Comparison of ENCODE assay signal across 8 cellular contexts in genomic region chr1:234862944-234863515, GRCh38.
DNase-seq lines count a peak whose midpoint lies in the region; ATAC-seq, FAIRE-seq and TF ChIP-seq lines count a peak whose summit lies in the region.

No MANE protein-coding gene starts in this region.

- FAIRE-seq in kidney (lab: Jason Lieb, UNC): no peak

- H4K20me1 ChIP-seq in mammary epithelial cell (ENCODE audit: insufficient read depth, low read length): no peaks in the 10 kb centered on the region
- H4K20me1 ChIP-seq in OCI-LY7 (ENCODE audit: insufficient read depth, low read length): no peaks in the 10 kb centered on the region

- WGBS in mammary epithelial cell (ENCODE audit: low coverage, missing lambda C conversion rate): 2% methylated on average over 13 of the region's 13 CpGs

- no peaks in the 10 kb centered on the region for H3K27me3 ChIP-seq in mammary epithelial cell (ENCODE audit: insufficient read depth, low read length)

- in situ Hi-C loops in mammary epithelial cell (cut with MboI; ENCODE audit: low sequenced_read_pairs in 2 of 2): loop anchor here in 1 of 2 donors (25.0 kb wide), 1 partner anchor 251 kb away; the partner anchor contains the start of gene IRF2BP2

- DNase-seq in GM04503 (ENCODE audit: low read depth) (peak; percentile 55), mammary epithelial cell (peak; percentile 69), kidney (peak; percentile 95), NCI-H146 (lab: John Stamatoyannopoulos, UW) (no peak), OCI-LY7 (ENCODE audit: low spot score) (no peak), HuH-7.5 (ENCODE audit: low spot score) (no peak)

- H3K79me2 ChIP-seq in mammary epithelial cell (ENCODE audit: insufficient read depth, low read length) (no peaks in the 10 kb centered on the region), OCI-LY7 (ENCODE audit: insufficient read depth, low read depth, low read length) (no peaks in the 10 kb centered on the region)

- dilution Hi-C loops in mammary epithelial cell (cut with HindIII; ENCODE audit: low sequenced_read_pairs): no loop called here

- H2AFZ ChIP-seq in mammary epithelial cell (ENCODE audit: low read depth, low read length) (peak overlapping the region; percentile 93), OCI-LY7 (ENCODE audit: low read length) (no peak overlapping the region)

- TF ChIP-seq CTCF in mammary epithelial cell (conservative IDR thresholded peaks at IDR 0.05 in 1 of 2, IDR thresholded peaks at IDR 0.05 in 1 of 2; ENCODE audit: extremely low read depth in 1 of 2, insufficient read depth in 1 of 2, low read depth in 1 of 2, low read length in 2 of 2): no peak
- TF ChIP-seq CTCF in kidney (IDR thresholded peaks at IDR 0.05; ENCODE audit: borderline replicate concordance, extremely low read depth, insufficient read depth): no peak
- no peak for TF ChIP-seq CTCF in OCI-LY7 (conservative IDR thresholded peaks at IDR 0.05; ENCODE audit: low read length)

- H3K36me3 ChIP-seq in mammary epithelial cell (ENCODE audit: insufficient read depth, low read length): no peaks in the 10 kb centered on the region
- no peaks in the 10 kb centered on the region for H3K36me3 ChIP-seq in kidney (ENCODE audit: control insufficient read depth in 1 of 2, insufficient read depth in 2 of 2, low read length in 2 of 2)
- H3K36me3 ChIP-seq in OCI-LY7 (ENCODE audit: insufficient read depth, low read length): no peaks in the 10 kb centered on the region

- H3K4me2 ChIP-seq in mammary epithelial cell (ENCODE audit: insufficient read depth, low read depth, low read length) (peak overlapping the region; percentile 63), OCI-LY7 (ENCODE audit: low read length) (no peak overlapping the region)

- intact Hi-C loops in mammary epithelial cell (cut with micrococcal nuclease): loop anchor here (5.0 kb wide), 1 partner anchor 204 kb away; no protein-coding TSS in a partner anchor
- intact Hi-C loops in kidney (cut with DNase I): no loop called here
- intact Hi-C loops in OCI-LY7 (cut with micrococcal nuclease; ENCODE audit: unreplicated experiment): no loop called here

- CTCF ChIA-PET in mammary epithelial cell (lab: Charles Lee; ENCODE audit: low non-redundant PET) (no interaction called here), OCI-LY7 (lab: Charles Lee; ENCODE audit: unreplicated experiment) (no interaction called here)

- no peaks in the 10 kb centered on the region for H3K9me2 ChIP-seq in OCI-LY7 (ENCODE audit: insufficient read depth, low read length)

- ATAC-seq in GM18868 (IDR thresholded peaks at IDR 0.05; ENCODE audit: unreplicated experiment): no peak

- POLR2A ChIA-PET in OCI-LY7 (lab: Charles Lee): interaction anchor here (0.7 to 1.3 kb wide), 3 partner anchors 10 to 20 kb away, joined by 3 to 6 read pairs (median 4); no protein-coding TSS in a partner anchor

- H3K9ac ChIP-seq in mammary epithelial cell (ENCODE audit: insufficient read depth, low read length) (no peak overlapping the region), kidney (ENCODE audit: low read length in 2 of 2) (no peak overlapping the region)

- peaks cover 42% of the 10 kb centered on the region for H3K4me1 ChIP-seq in mammary epithelial cell (ENCODE audit: insufficient read depth, low read length)
- H3K4me1 ChIP-seq in kidney (ENCODE audit: control insufficient read depth in 1 of 2, insufficient read depth in 1 of 2, low read depth in 1 of 2, low read length in 2 of 2): peaks cover 11 to 22% of the 10 kb centered on the region in 2 donors
- H3K4me1 ChIP-seq in OCI-LY7 (ENCODE audit: insufficient read depth, low read length, poor library complexity, severe bottlenecking): peaks cover 8% of the 10 kb centered on the region

- BruUV-seq in mammary epithelial cell (replicated peaks; lab: Mats Ljungman, UMichigan) (no TSS peak), OCI-LY7 (replicated peaks; lab: Mats Ljungman, UMichigan) (no TSS peak)

- H3K9me3 ChIP-seq in mammary epithelial cell (replicated peaks; ENCODE audit: insufficient read depth, low read length) (no peaks in the 10 kb centered on the region), kidney (ENCODE audit: control insufficient read depth in 1 of 2, low read length in 2 of 2) (no peaks in the 10 kb centered on the region), OCI-LY7 (ENCODE audit: low read length) (no peaks in the 10 kb centered on the region)

- H3K27ac ChIP-seq in mammary epithelial cell (ENCODE audit: insufficient read depth, low read depth, low read length) (peak overlapping the region; percentile 35), kidney (ENCODE audit: low read depth in 2 of 2, low read length in 2 of 2) (peak overlapping the region; percentile 22 to 78), skin epidermis (peak overlapping the region in 20 of 21 experiments; percentile 50 to 90 (median 76)), OCI-LY7 (ENCODE audit: low read depth, low read length, poor library complexity, severe bottlenecking) (no peak overlapping the region)

- no peak overlapping the region for H3K4me3 ChIP-seq in mammary epithelial cell (replicated peaks in 1 of 3; ENCODE audit: insufficient read depth in 1 of 3, low read depth in 2 of 3, low read length in 3 of 3)
- H3K4me3 ChIP-seq in kidney (ENCODE audit: low read length in 2 of 2): no peak overlapping the region
- no peak overlapping the region for H3K4me3 ChIP-seq in skin epidermis
- H3K4me3 ChIP-seq in OCI-LY7 (ENCODE audit: low read depth, low read length, poor library complexity, severe bottlenecking): no peak overlapping the region

Comparison
In these comparisons a context has a peak if more than half of its experiments do, and no peak if none do; other contexts are left out.
1. DNase-seq: peak in GM04503 (single experiment), mammary epithelial cell (single experiment) and kidney (single experiment); none in NCI-H146 (single experiment), OCI-LY7 (single experiment) and HuH-7.5 (single experiment).